In genomic region chr20:44586986-44587980, GRCh38 we compare ENCODE assay signal across 17 cellular contexts. TPM values are rescaled to one million over a fixed set of nuclear protein-coding genes. Genes with fewer than 3 reads are reported as not detected.
DNase-seq lines count a peak whose midpoint lies in the region; ATAC-seq lines count a peak whose summit lies in the region.
"Had no signal": no experiment of that assay in that cellular context is flagged by ENCODE, and none has a peak within 500 bp of the region (broad histone marks: within the 10 kb centered on the region; RNA-seq: fewer than 3 reads in every experiment).

No MANE protein-coding gene starts in this region.

- intact Hi-C loops in left ventricle myocardium superior (cut with micrococcal nuclease) (no loop called here), posterior cingulate gyrus (cut with DNase I) (no loop called here)

- ATAC-seq in left ventricle myocardium superior (peak; percentile 5), GM18517 (IDR thresholded peaks at IDR 0.05; ENCODE audit: unreplicated experiment) (no peak)
- ATAC-seq: K562, WTC11 had no signal

- DNase-seq in NCI-H446 (lab: John Stamatoyannopoulos, UW) (peak; percentile 3 to 39), NCI-H446 treated with DMSO at 0.1 percent for 48 hours (lab: John Stamatoyannopoulos, UW) (no peak), NCI-H526 (lab: John Stamatoyannopoulos, UW) (peak; percentile 31 to 78), left ventricle myocardium superior (no peak), posterior cingulate gyrus (no peak)
- DNase-seq in stimulated activated CD4-positive, alpha-beta T cell treated with anti-CD3 and anti-CD28 coated beads, Interleukin-2, amount 100 ng/mL, for 48 hours, result no peak
- DNase-seq: anterior cingulate cortex; DND-41; effector CD8-positive, alpha-beta T cell; head of caudate nucleus; HFFc6; testis had no signal

- no peaks in the 10 kb centered on the region for H3K27me3 ChIP-seq in stomach smooth muscle (ENCODE audit: control insufficient read depth in 1 of 2, insufficient read depth in 2 of 2, low read length in 2 of 2)
- H3K27me3 ChIP-seq: testis had no signal

- no peaks in the 10 kb centered on the region for H3K9me3 ChIP-seq in stomach smooth muscle (ENCODE audit: control insufficient read depth in 2 of 2, low read length in 2 of 2)
- H3K9me3 ChIP-seq: prostate gland, testis had no signal

- peaks cover 58% of the 10 kb centered on the region for H3K4me1 ChIP-seq in stomach smooth muscle (ENCODE audit: control insufficient read depth, insufficient read depth, low read length)
- H3K4me1 ChIP-seq: prostate gland, testis had no signal

- H3K27ac ChIP-seq in stomach smooth muscle (ENCODE audit: low read length), result peak overlapping the region; percentile 84

- H3K9ac ChIP-seq in stomach smooth muscle (ENCODE audit: low read length in 2 of 2), result peak overlapping the region in 1 of 2 donors; percentile 19

- H3K36me3 ChIP-seq in stomach smooth muscle (ENCODE audit: control insufficient read depth in 2 of 2, insufficient read depth in 2 of 2, low read length in 2 of 2), result peaks cover 14 to 21% of the 10 kb centered on the region in 2 donors

- H3K4me3 ChIP-seq in stomach smooth muscle (ENCODE audit: low read length in 2 of 2), result peak overlapping the region; percentile 37 to 40
- H3K4me3 ChIP-seq: K562, prostate gland, testis had no signal

RNA-seq across cellular contexts. Expression of gene PKIG, which starts 4.9 kb away (rescaled TPM):
- 195 TPM for total RNA-seq in left ventricle myocardium superior

Comparison
In these comparisons a context has a peak if more than half of its experiments do, and no peak if none do; other contexts are left out.
1. DNase-seq: peak in NCI-H446 (2 of 2) and NCI-H526 (2 of 2); none in NCI-H446 treated with DMSO at 0.1 percent for 48 hours (single experiment), left ventricle myocardium superior (single experiment), stimulated activated CD4-positive, alpha-beta T cell treated with anti-CD3 and anti-CD28 coated beads, Interleukin-2, amount 100 ng/mL, for 48 hours (0 of 2) and posterior cingulate gyrus (0 of 10).